Comparison of ENCODE assay signal across 17 cellular contexts in the genomic region with DNA sequence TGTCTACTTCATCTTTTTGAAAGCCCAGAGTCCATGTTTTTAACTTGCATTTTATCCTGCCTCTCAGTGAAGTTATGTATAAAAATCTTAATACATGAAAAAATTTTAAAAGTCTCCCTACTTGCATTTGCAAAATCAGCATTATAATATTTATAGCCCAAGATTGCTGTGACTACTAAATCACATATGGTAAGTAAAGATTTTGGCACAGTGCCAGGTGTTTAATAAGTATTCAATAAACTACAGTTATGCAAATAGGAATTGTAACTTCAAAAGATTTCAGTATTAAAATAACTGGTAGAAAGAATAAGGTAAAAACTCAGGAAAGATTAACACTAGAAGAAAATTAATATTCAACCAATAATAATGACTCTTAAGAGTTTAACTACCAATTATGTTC.
"Had no signal": no experiment of that assay in that cellular context is flagged by ENCODE, and none has a peak within 500 bp of the region (broad histone marks: within the 10 kb centered on the region; RNA-seq: fewer than 3 reads in every experiment).

No MANE protein-coding gene starts in this region.

- H3K27ac ChIP-seq: dorsolateral prefrontal cortex, heart left ventricle, pancreas, suprapubic skin, tibial artery, upper lobe of right lung, vagina had no signal

- H3K27me3 ChIP-seq: dorsolateral prefrontal cortex, heart left ventricle, pancreas, suprapubic skin, tibial artery, upper lobe of right lung, vagina had no signal

- H3K4me3 ChIP-seq: dorsolateral prefrontal cortex, heart left ventricle, pancreas, suprapubic skin, tibial artery, upper lobe of right lung, vagina had no signal

- DNase-seq: cortex of kidney; dorsolateral prefrontal cortex; effector CD8-positive, alpha-beta T cell; heart left ventricle; hippocampal formation; mammary epithelial cell; natural killer cell; nucleus accumbens; pancreas; right cardiac atrium; stimulated activated CD4-positive, alpha-beta T cell treated with anti-CD3 and anti-CD28 coated beads, Interleukin-4, amount 100 ng/mL, for 1 hour; stimulated activated CD8-positive, alpha-beta memory T cell treated with anti-CD3 and anti-CD28 coated beads, Interleukin-4, amount 100 ng/mL, for 48 hours; stimulated activated naive CD8-positive, alpha-beta T cell treated with anti-CD3 and anti-CD28 coated beads, Interleukin-15, Interleukin-2, amounts not matched to agents 100 U/mL and 50 U/mL, for 24 hours; tibial artery; upper lobe of right lung had no signal

- H3K9me3 ChIP-seq: pancreas, suprapubic skin, upper lobe of right lung, vagina had no signal

- H3K4me1 ChIP-seq: heart left ventricle, pancreas, suprapubic skin, tibial artery, upper lobe of right lung, vagina had no signal

- H3K36me3 ChIP-seq: heart left ventricle, pancreas, suprapubic skin, tibial artery, upper lobe of right lung, vagina had no signal
